Comparison of ENCODE assay signal across 23 cellular contexts in the genomic region with DNA sequence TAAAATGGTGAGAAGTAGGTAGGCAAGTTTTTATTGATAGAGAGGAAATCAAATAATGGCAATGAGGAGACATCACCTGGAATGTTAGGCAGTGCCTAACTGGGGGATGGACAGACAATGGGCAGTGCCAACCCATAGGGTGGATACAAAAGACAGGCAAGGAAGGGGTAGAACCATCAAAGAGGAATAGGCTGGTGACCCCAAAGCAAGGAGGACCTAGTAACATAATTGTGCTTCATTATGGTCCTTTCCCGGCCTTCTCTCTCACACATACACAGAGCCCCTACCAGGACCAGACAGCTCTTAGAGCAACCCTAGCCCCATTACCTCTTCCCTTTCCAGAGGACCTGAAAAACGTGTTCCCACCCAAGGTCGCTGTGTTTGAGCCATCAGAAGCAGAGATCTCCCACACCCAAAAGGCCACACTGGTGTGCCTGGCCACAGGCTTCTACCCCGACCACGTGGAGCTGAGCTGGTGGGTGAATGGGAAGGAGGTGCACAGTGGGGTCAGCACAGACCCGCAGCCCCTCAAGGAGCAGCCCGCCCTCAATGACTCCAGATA. TPM values are rescaled to one million over a fixed set of nuclear protein-coding genes. Genes with fewer than 3 reads are reported as not detected.
A peak's percentile ranks its signal among the peaks of the same experiment; 100 is the strongest.
DNase-seq lines count a peak whose midpoint lies in the region; FAIRE-seq and TF ChIP-seq lines count a peak whose summit lies in the region.
"Had no signal": no experiment of that assay in that cellular context is flagged by ENCODE, and none has a peak within 500 bp of the region (broad histone marks: within the 10 kb centered on the region; RNA-seq: fewer than 3 reads in every experiment).

No MANE protein-coding gene starts in this region.

- 90 to 95% methylated on average over 2 to 7 of the region's 7 CpGs for WGBS in transverse colon (ENCODE audit: low coverage in 1 of 2), 2 donors

- H3K9me3 Mint-ChIP-seq in activated naive CD4-positive, alpha-beta T cell treated with anti-CD3 and anti-CD28 coated beads, Interleukin-2, amount 10 ng/mL, durations not matched to agents 7 days and 5 days = no peaks in the 10 kb centered on the region
- H3K9me3 Mint-ChIP-seq in immature natural killer cell = no peaks in the 10 kb centered on the region
- H3K9me3 Mint-ChIP-seq: WTC11 had no signal

- peaks cover 94% of the 10 kb centered on the region for H3K36me3 Mint-ChIP-seq in activated naive CD4-positive, alpha-beta T cell treated with anti-CD3 and anti-CD28 coated beads, Interleukin-2, amount 10 ng/mL, durations not matched to agents 7 days and 5 days
- H3K36me3 Mint-ChIP-seq in immature natural killer cell = peaks cover 42 to 63% (median 53%) of the 10 kb centered on the region in 3 donors

- H3K9me3 ChIP-seq in transverse colon = no peaks in the 10 kb centered on the region
- H3K9me3 ChIP-seq: Caco-2, esophagus squamous epithelium, ovary, vagina had no signal

- H3K27ac Mint-ChIP-seq in activated naive CD4-positive, alpha-beta T cell treated with anti-CD3 and anti-CD28 coated beads, Interleukin-2, amount 10 ng/mL, durations not matched to agents 7 days and 5 days = peak overlapping the region; percentile 100
- H3K27ac Mint-ChIP-seq in immature natural killer cell = peak overlapping the region; percentile 97 to 100 (median 100)
- H3K27ac Mint-ChIP-seq: WTC11 had no signal

- in situ Hi-C loops in transverse colon (cut with MboI; ENCODE audit: low pct_ligation_motif_present in 1 of 4, low pct_unique_long_range_greater_than_20kb in 1 of 4, low sequenced_read_pairs in 3 of 4) = no loop called here

- H3K4me1 Mint-ChIP-seq in activated naive CD4-positive, alpha-beta T cell treated with anti-CD3 and anti-CD28 coated beads, Interleukin-2, amount 10 ng/mL, durations not matched to agents 7 days and 5 days = peaks cover 72% of the 10 kb centered on the region
- H3K4me1 Mint-ChIP-seq in immature natural killer cell = peaks cover 83 to 88% of the 10 kb centered on the region in 2 donors

- H3K27me3 Mint-ChIP-seq in activated naive CD4-positive, alpha-beta T cell treated with anti-CD3 and anti-CD28 coated beads, Interleukin-2, amount 10 ng/mL, durations not matched to agents 7 days and 5 days = peaks cover 10% of the 10 kb centered on the region
- H3K27me3 Mint-ChIP-seq in immature natural killer cell (ENCODE audit: low read depth in 3 of 3) = peaks cover 14 to 33% (median 19%) of the 10 kb centered on the region in 3 donors

- TF ChIP-seq EP300 in transverse colon (IDR thresholded peaks at IDR 0.05; ENCODE audit: low read depth) = no peak

- peaks cover 50% of the 10 kb centered on the region for H3K27me3 ChIP-seq in transverse colon
- H3K27me3 ChIP-seq: ovary had no signal

- TF ChIP-seq CTCF in transverse colon (IDR thresholded peaks at IDR 0.05) = no peak

- peaks cover 0 to 17% (median 8%) of the 10 kb centered on the region in 4 donors for H3K4me1 ChIP-seq in transverse colon
- H3K4me1 ChIP-seq: Caco-2 had no signal

- CTCF ChIA-PET in activated naive CD4-positive, alpha-beta T cell treated with anti-CD3 and anti-CD28 coated beads, Interleukin-2, amount 10 ng/mL, durations not matched to agents 7 days and 5 days (lab: Charles Lee) = interaction anchor here (21.8 kb wide), 1 partner anchor 10 kb away, joined by 346 read pairs; no protein-coding TSS in a partner anchor

- no peak for DNase-seq in activated naive CD4-positive, alpha-beta T cell treated with anti-CD3 and anti-CD28 coated beads, Interleukin-2, amount 10 ng/mL, durations not matched to agents 7 days and 5 days
- DNase-seq in activated naive CD4-positive, alpha-beta T cell treated with Interleukin-2 at 50 U/mL for 16 hours = no peak
- peak; percentile 49 to 54 for DNase-seq in activated T-cell treated with anti-CD3 and anti-CD28 coated beads, Interleukin-2, amount 50 U/mL, for 48 hours
- DNase-seq in immature natural killer cell = no peak
- no peak for DNase-seq in transverse colon
- DNase-seq in GM12891 (ENCODE audit: insufficient read length, low spot score) = no peak
- DNase-seq in NCI-H1417 (lab: John Stamatoyannopoulos, UW) = no peak
- no peak for DNase-seq in GDM1 (lab: John Stamatoyannopoulos, UW)
- DNase-seq: Caco-2; esophagus squamous epithelium; GF-D8; H7; head of caudate nucleus; MM.1S; NCI-H2081; ovary; stimulated activated naive CD4-positive, alpha-beta T cell treated with Interleukin-2 at 50 U/mL for 16 hours had no signal

- FAIRE-seq in GM12891 (lab: Jason Lieb, UNC) = no peak
- FAIRE-seq: RCC 7860 had no signal

- H3K4me3 Mint-ChIP-seq in activated naive CD4-positive, alpha-beta T cell treated with anti-CD3 and anti-CD28 coated beads, Interleukin-2, amount 10 ng/mL, durations not matched to agents 7 days and 5 days = peak overlapping the region; percentile 92
- H3K4me3 Mint-ChIP-seq in immature natural killer cell = peak overlapping the region; percentile 98 to 100 (median 100)
- H3K4me3 Mint-ChIP-seq: WTC11 had no signal

- peak overlapping the region in 3 of 4 donors; percentile 26 to 73 (median 71) for H3K27ac ChIP-seq in transverse colon
- H3K27ac ChIP-seq: ovary, vagina had no signal

- no peaks in the 10 kb centered on the region for H3K36me3 ChIP-seq in transverse colon
- H3K36me3 ChIP-seq: esophagus squamous epithelium, ovary, vagina had no signal

- intact Hi-C loops in transverse colon (cut with DNase I; ENCODE audit: low total_unique reads) = loop anchor here (10.0 kb wide), 1 partner anchor 1054 kb away; no protein-coding TSS in a partner anchor

- no peak overlapping the region for H3K4me3 ChIP-seq in transverse colon
- H3K4me3 ChIP-seq: ovary, vagina had no signal

- TF ChIP-seq POLR2A in transverse colon (IDR thresholded peaks at IDR 0.05) (no peak), GM12891 (IDR thresholded peaks at IDR 0.05; ENCODE audit: low read depth, low read length) (no peak)

TF ChIP-seq in GM12891, 5 proteins besides CTCF, POLR2A, EP300 and RAD21:
- TF ChIP-seq POU2F2 (IDR thresholded peaks at IDR 0.05; ENCODE audit: low read depth, low read length) (no peak), PAX5 (IDR thresholded peaks at IDR 0.05; ENCODE audit: insufficient read depth, low read length, severe bottlenecking) (no peak), POLR2AphosphoS5 (IDR thresholded peaks at IDR 0.05; ENCODE audit: low read depth, low read length) (no peak), SPI1 (IDR thresholded peaks at IDR 0.05; ENCODE audit: low read depth, low read length) (no peak), TAF1 (IDR thresholded peaks at IDR 0.05; ENCODE audit: low read depth, low read length) (no peak)

RNA-seq across cellular contexts. Expression of gene PRSS2, which starts 30.0 kb away (rescaled TPM):
- not detected for polyA plus RNA-seq in immature natural killer cell
- total RNA-seq in transverse colon = not detected
- not detected for polyA plus RNA-seq in GM12891 (2012; ENCODE audit: low read depth, missing spikeins)
- total RNA-seq: esophagus squamous epithelium, HT1080, mononuclear cell, skeletal muscle tissue, vagina had no signal

RNA-seq across cellular contexts. Expression of gene PRSS1, which starts 51.5 kb away (rescaled TPM):
- polyA plus RNA-seq in immature natural killer cell = under 1 TPM in 1 of 3 donors, not detected in 2; 0.13 TPM
- total RNA-seq in transverse colon = not detected
- not detected for polyA plus RNA-seq in GM12891 (2012; ENCODE audit: low read depth, missing spikeins)
- total RNA-seq: esophagus squamous epithelium, HT1080, skeletal muscle tissue, vagina had no signal

RNA-seq across cellular contexts. Expression of gene EPHB6, which starts 54.1 kb away (rescaled TPM):
- 1 to 10 TPM; 2.4 to 3.8 (median 2.6) TPM for polyA plus RNA-seq in immature natural killer cell
- total RNA-seq in transverse colon = 10 to 100 TPM in 1 of 4 donors, 1 to 10 TPM in 3; 2.9 to 10.2 (median 4.5) TPM
- polyA plus RNA-seq in GM12891 (2012; ENCODE audit: low read depth, missing spikeins) = 0.32 TPM

Comparison
In these comparisons a context has a peak if more than half of its experiments do, and no peak if none do; other contexts are left out.
1. DNase-seq: peak in activated T-cell treated with anti-CD3 and anti-CD28 coated beads, Interleukin-2, amount 50 U/mL, for 48 hours (2 of 2); none in activated naive CD4-positive, alpha-beta T cell treated with anti-CD3 and anti-CD28 coated beads, Interleukin-2, amount 10 ng/mL, durations not matched to agents 7 days and 5 days (single experiment), activated naive CD4-positive, alpha-beta T cell treated with Interleukin-2 at 50 U/mL for 16 hours (single experiment), immature natural killer cell (0 of 3), transverse colon (single experiment), GM12891 (single experiment), NCI-H1417 (0 of 3) and GDM1 (single experiment).